In genomic region chr11:31955838-31956237, GRCh38 we compare ENCODE assay signal across 20 cellular contexts.
"Had no signal": no experiment of that assay in that cellular context is flagged by ENCODE, and none has a peak within 500 bp of the region (broad histone marks: within the 10 kb centered on the region; RNA-seq: fewer than 3 reads in every experiment).

No MANE protein-coding gene starts in this region.

- H3K4me3 Mint-ChIP-seq: natural killer cell; stimulated activated naive CD8-positive, alpha-beta T cell treated with anti-CD3 and anti-CD28 coated beads, Interleukin-15, Interleukin-2, amounts not matched to agents 100 ng/mL and 50 ng/mL, for 24 hours; type B pancreatic cell had no signal

- H3K4me3 ChIP-seq: dorsolateral prefrontal cortex, gastrocnemius medialis, right lobe of liver, smooth muscle cell, testis, tibial artery had no signal

- H3K27ac Mint-ChIP-seq: natural killer cell; progenitor cell of endocrine pancreas; stimulated activated naive CD8-positive, alpha-beta T cell treated with anti-CD3 and anti-CD28 coated beads, Interleukin-15, Interleukin-2, amounts not matched to agents 100 ng/mL and 50 ng/mL, for 24 hours; type B pancreatic cell had no signal

- H3K4me1 ChIP-seq: gastrocnemius medialis, parathyroid adenoma, right lobe of liver, testis, tibial artery had no signal

- ATAC-seq: esophagus mucosa, gastrocnemius medialis, left lobe of liver, natural killer cell, right lobe of liver had no signal

- H3K9me3 Mint-ChIP-seq: natural killer cell; stimulated activated naive CD8-positive, alpha-beta T cell treated with anti-CD3 and anti-CD28 coated beads, Interleukin-15, Interleukin-2, amounts not matched to agents 100 ng/mL and 50 ng/mL, for 24 hours; type B pancreatic cell had no signal

- H3K9me3 ChIP-seq: gastrocnemius medialis, neutrophil, right lobe of liver, testis, tibial artery had no signal

- H3K27me3 Mint-ChIP-seq: stimulated activated naive CD8-positive, alpha-beta T cell treated with anti-CD3 and anti-CD28 coated beads, Interleukin-15, Interleukin-2, amounts not matched to agents 100 ng/mL and 50 ng/mL, for 24 hours had no signal

- DNase-seq: central memory CD4-positive, alpha-beta T cell; dorsolateral prefrontal cortex; effector CD4-positive, alpha-beta T cell; foreskin fibroblast; gastrocnemius medialis; head of caudate nucleus; natural killer cell; right lobe of liver; stimulated activated CD4-positive, alpha-beta T cell treated with anti-CD3 and anti-CD28 coated beads, Interleukin-12 subunit alpha, Interleukin-12 subunit beta, amount 100 ng/mL, for 4 hours; stimulated activated CD4-positive, alpha-beta T cell treated with anti-CD3 and anti-CD28 coated beads, Interleukin-4, amount 100 ng/mL, for 1 hour; testis; tibial artery had no signal

- H3K36me3 ChIP-seq: gastrocnemius medialis, neutrophil, right lobe of liver, tibial artery had no signal

- H3K4me1 Mint-ChIP-seq: natural killer cell had no signal

- H3K36me3 Mint-ChIP-seq: natural killer cell, type B pancreatic cell had no signal
